Comparison of ENCODE assay signal across 20 cellular contexts in the genomic region with DNA sequence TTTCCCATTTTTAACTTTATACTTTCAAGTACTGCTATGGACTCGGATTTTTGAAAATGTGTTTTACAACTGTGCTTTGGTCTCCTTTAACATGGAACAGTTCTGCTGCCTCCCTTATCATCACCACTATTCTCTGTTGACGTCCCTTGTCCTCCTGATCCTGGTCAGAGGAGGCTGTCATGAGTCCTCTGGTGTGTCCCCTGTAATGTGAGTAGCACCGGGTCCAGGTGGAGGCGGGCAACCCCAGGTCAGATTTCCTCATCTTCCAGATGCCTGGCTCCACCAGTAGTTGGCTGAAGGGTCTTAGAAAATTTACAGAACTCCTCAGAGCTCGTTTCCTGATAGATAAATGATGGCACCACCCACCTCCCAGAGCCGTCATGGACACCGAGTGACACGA.
A peak's percentile ranks its signal among the peaks of the same experiment; 100 is the strongest.
DNase-seq lines count a peak whose midpoint lies in the region; TF ChIP-seq lines count a peak whose summit lies in the region.
"Had no signal": no experiment of that assay in that cellular context is flagged by ENCODE, and none has a peak within 500 bp of the region (broad histone marks: within the 10 kb centered on the region; RNA-seq: fewer than 3 reads in every experiment).

No MANE protein-coding gene starts in this region.

- peaks cover 9 to 33% (median 24%) of the 10 kb centered on the region in 11 experiments; a peak in 19 of 22 replicates for H3K36me3 ChIP-seq in BLaER1 treated with 17β-estradiol and CSF1 and Interleukin-3, amounts not matched to agents 10 nM and 100 nM
- H3K36me3 ChIP-seq in CD4-positive, alpha-beta memory T cell (ENCODE audit: insufficient read depth, low read length): peaks cover 5% of the 10 kb centered on the region
- H3K36me3 ChIP-seq in endodermal cell (ENCODE audit: control insufficient read depth, insufficient read depth, low read length) (peaks cover 3% of the 10 kb centered on the region), neural progenitor cell (no peaks in the 10 kb centered on the region)
- H3K36me3 ChIP-seq: brain microvascular endothelial cell had no signal

- H3K27me3 ChIP-seq in BLaER1 treated with 17β-estradiol and CSF1 and Interleukin-3, amounts not matched to agents 10 nM and 100 nM: no peaks in the 10 kb centered on the region
- H3K27me3 ChIP-seq in CD4-positive, alpha-beta memory T cell (ENCODE audit: insufficient read depth, low read length): no peaks in the 10 kb centered on the region
- H3K27me3 ChIP-seq in endodermal cell (ENCODE audit: control insufficient read depth, insufficient read depth, low read length, poor library complexity, severe bottlenecking) (no peaks in the 10 kb centered on the region), neural progenitor cell (no peaks in the 10 kb centered on the region)
- H3K27me3 ChIP-seq: brain microvascular endothelial cell had no signal

- no peak for DNase-seq in CD4-positive, alpha-beta memory T cell
- no peak for DNase-seq in endodermal cell
- DNase-seq in neural progenitor cell (ENCODE audit: low spot score): no peak
- no peak for DNase-seq in iPS-NIHi7 (ENCODE audit: extremely low spot score)
- DNase-seq in stimulated activated CD4-positive, alpha-beta T cell treated with anti-CD3 and anti-CD28 coated beads, Interleukin-4, amount 100 ng/mL, for 24 hours: no peak
- DNase-seq in progenitor cell of endocrine pancreas (ENCODE audit: low spot score, unreplicated experiment): no peak
- DNase-seq: activated CD8-positive, alpha-beta memory T cell treated with anti-CD3 and anti-CD28 coated beads, Interleukin-2, amount 50 U/mL, for 4 hours; brain microvascular endothelial cell; CD4-positive, CD25-positive, alpha-beta regulatory T cell; DMS153; effector CD8-positive, alpha-beta T cell; foreskin melanocyte; hypothalamus; lower lobe of right lung; NCI-H1048; NCI-H1694 treated with DMSO at 0.1 percent for 48 hours; NCI-H69; WERI-Rb-1 had no signal

- no peaks in the 10 kb centered on the region for H3K27me3 Mint-ChIP-seq in CD4-positive, alpha-beta memory T cell
- H3K27me3 Mint-ChIP-seq in endodermal cell (ENCODE audit: insufficient read depth): no peaks in the 10 kb centered on the region
- peaks cover 3% of the 10 kb centered on the region for H3K27me3 Mint-ChIP-seq in neural progenitor cell (ENCODE audit: insufficient read depth, low read depth)
- H3K27me3 Mint-ChIP-seq in progenitor cell of endocrine pancreas: no peaks in the 10 kb centered on the region
- H3K27me3 Mint-ChIP-seq: CD4-positive, CD25-positive, alpha-beta regulatory T cell had no signal

- peaks cover 17 to 71% (median 55%) of the 10 kb centered on the region in 10 experiments for H3K4me1 ChIP-seq in BLaER1 treated with 17β-estradiol and CSF1 and Interleukin-3, amounts not matched to agents 10 nM and 100 nM
- H3K4me1 ChIP-seq in CD4-positive, alpha-beta memory T cell (ENCODE audit: insufficient read depth, low read length): peaks cover 7% of the 10 kb centered on the region
- H3K4me1 ChIP-seq in endodermal cell (ENCODE audit: control insufficient read depth, insufficient read depth, low read length) (peaks cover 11% of the 10 kb centered on the region), neural progenitor cell (no peaks in the 10 kb centered on the region)

- H3K4me3 ChIP-seq in BLaER1 treated with 17β-estradiol and CSF1 and Interleukin-3, amounts not matched to agents 10 nM and 100 nM: no peak overlapping the region
- H3K4me3 ChIP-seq in CD4-positive, alpha-beta memory T cell (ENCODE audit: low read length in 2 of 2): no peak overlapping the region
- H3K4me3 ChIP-seq in endodermal cell (ENCODE audit: low read length): no peak overlapping the region
- H3K4me3 ChIP-seq in neural progenitor cell: no peak overlapping the region
- H3K4me3 ChIP-seq: lower lobe of right lung had no signal

- no peak overlapping the region for H2AFZ ChIP-seq in neural progenitor cell (replicated peaks)

- peak overlapping the region in 9 of 11 experiments; percentile 1 to 93 (median 85); a peak in 15 of 22 replicates for H3K4me2 ChIP-seq in BLaER1 treated with 17β-estradiol and CSF1 and Interleukin-3, amounts not matched to agents 10 nM and 100 nM
- H3K4me2 ChIP-seq in neural progenitor cell: no peak overlapping the region

- H3K36me3 Mint-ChIP-seq in CD4-positive, alpha-beta memory T cell: peaks cover 3 to 8% of the 10 kb centered on the region in 2 donors
- H3K36me3 Mint-ChIP-seq in endodermal cell (ENCODE audit: low read depth): peaks cover 33% of the 10 kb centered on the region
- peaks cover 5% of the 10 kb centered on the region for H3K36me3 Mint-ChIP-seq in neural progenitor cell
- H3K36me3 Mint-ChIP-seq in progenitor cell of endocrine pancreas (ENCODE audit: insufficient read depth): peaks cover 2% of the 10 kb centered on the region

- peaks cover 0 to 27% (median 11%) of the 10 kb centered on the region in 11 experiments; a peak in 12 of 22 replicates for H4K20me1 ChIP-seq in BLaER1 treated with 17β-estradiol and CSF1 and Interleukin-3, amounts not matched to agents 10 nM and 100 nM
- no peaks in the 10 kb centered on the region for H4K20me1 ChIP-seq in neural progenitor cell (ENCODE audit: low read depth)

- 91 to 92% methylated on average over 8 of the region's 8 CpGs for WGBS in endodermal cell (ENCODE audit: insufficient coverage in 1 of 2, insufficient read length in 1 of 2), 2 experiments

- H3K9me3 Mint-ChIP-seq in CD4-positive, alpha-beta memory T cell: no peaks in the 10 kb centered on the region
- no peaks in the 10 kb centered on the region for H3K9me3 Mint-ChIP-seq in endodermal cell
- H3K9me3 Mint-ChIP-seq in neural progenitor cell: no peaks in the 10 kb centered on the region
- no peaks in the 10 kb centered on the region for H3K9me3 Mint-ChIP-seq in progenitor cell of endocrine pancreas (ENCODE audit: low read depth)
- H3K9me3 Mint-ChIP-seq: CD4-positive, CD25-positive, alpha-beta regulatory T cell had no signal

- TF ChIP-seq CTCF in endodermal cell (conservative IDR thresholded peaks at IDR 0.05): no peak
- TF ChIP-seq CTCF in neural progenitor cell (IDR thresholded peaks at IDR 0.05): no peak
- no peak for TF ChIP-seq CTCF in progenitor cell of endocrine pancreas (IDR thresholded peaks at IDR 0.05; ENCODE audit: unreplicated experiment)

- no peaks in the 10 kb centered on the region for H3F3A ChIP-seq in neural progenitor cell (ENCODE audit: low read depth)

- peak overlapping the region in 4 of 11 experiments; percentile 25 to 80 (median 75); a peak in 6 of 22 replicates for H3K27ac ChIP-seq in BLaER1 treated with 17β-estradiol and CSF1 and Interleukin-3, amounts not matched to agents 10 nM and 100 nM
- H3K27ac ChIP-seq in CD4-positive, alpha-beta memory T cell (ENCODE audit: low read depth, low read length): no peak overlapping the region
- H3K27ac ChIP-seq in endodermal cell (ENCODE audit: low read depth, low read length) (no peak overlapping the region), neural progenitor cell (no peak overlapping the region)
- H3K27ac ChIP-seq: brain microvascular endothelial cell, HL-60, lower lobe of right lung, WERI-Rb-1 had no signal

- peak overlapping the region in 6 of 8 donors; percentile 53 to 74 (median 66) for H3K4me3 Mint-ChIP-seq in CD4-positive, alpha-beta memory T cell
- H3K4me3 Mint-ChIP-seq in endodermal cell (no peak overlapping the region), neural progenitor cell (no peak overlapping the region), progenitor cell of endocrine pancreas (ENCODE audit: low read depth) (no peak overlapping the region)

- POLR2A ChIA-PET in CD4-positive, alpha-beta memory T cell (lab: Charles Lee; ENCODE audit: partially characterized antibody): interaction anchor here (0.6 kb wide), 1 partner anchor 235 kb away, joined by 3 read pairs; a partner anchor contains a TSS

- H3K4me1 Mint-ChIP-seq in CD4-positive, alpha-beta memory T cell: peaks cover 3 to 10% (median 7%) of the 10 kb centered on the region in 4 donors
- H3K4me1 Mint-ChIP-seq in endodermal cell (peaks cover 9% of the 10 kb centered on the region), neural progenitor cell (no peaks in the 10 kb centered on the region), progenitor cell of endocrine pancreas (ENCODE audit: low read depth) (no peaks in the 10 kb centered on the region)

- H3K9ac ChIP-seq in BLaER1 treated with 17β-estradiol and CSF1 and Interleukin-3, amounts not matched to agents 10 nM and 100 nM: no peak overlapping the region
- H3K9ac ChIP-seq in endodermal cell (ENCODE audit: extremely low read depth, low read length, poor library complexity, severe bottlenecking) (no peak overlapping the region), neural progenitor cell (no peak overlapping the region)

- no peaks in the 10 kb centered on the region for H3K9me3 ChIP-seq in BLaER1 treated with 17β-estradiol and CSF1 and Interleukin-3, amounts not matched to agents 10 nM and 100 nM (replicated peaks in 1 of 11)
- H3K9me3 ChIP-seq in CD4-positive, alpha-beta memory T cell (ENCODE audit: control insufficient read depth in 1 of 2, low read length in 2 of 2): no peaks in the 10 kb centered on the region
- H3K9me3 ChIP-seq in endodermal cell (ENCODE audit: control insufficient read depth, low read length) (no peaks in the 10 kb centered on the region), neural progenitor cell (ENCODE audit: low read depth) (no peaks in the 10 kb centered on the region)
- H3K9me3 ChIP-seq: lower lobe of right lung had no signal

- intact Hi-C loops in CD4-positive, alpha-beta memory T cell (cut with micrococcal nuclease): no loop called here

- CTCF ChIA-PET in CD4-positive, alpha-beta memory T cell (lab: Charles Lee; ENCODE audit: partially characterized antibody): no interaction called here

- no peaks in the 10 kb centered on the region for H3K79me2 ChIP-seq in neural progenitor cell (ENCODE audit: low read depth)

- peak overlapping the region in 5 of 7 donors; percentile 16 to 88 (median 57) for H3K27ac Mint-ChIP-seq in CD4-positive, alpha-beta memory T cell
- H3K27ac Mint-ChIP-seq in endodermal cell (peak overlapping the region; percentile 56), neural progenitor cell (peak overlapping the region; percentile 44), progenitor cell of endocrine pancreas (no peak overlapping the region)

Comparison
In these comparisons a context has a peak if more than half of its experiments do, and no peak if none do; other contexts are left out.
1. H3K4me3 Mint-ChIP-seq: peak in CD4-positive, alpha-beta memory T cell (6 of 8); none in endodermal cell (single experiment), neural progenitor cell (single experiment) and progenitor cell of endocrine pancreas (single experiment).